Comparison of ENCODE assay signal across 8 cellular contexts in the genomic region with DNA sequence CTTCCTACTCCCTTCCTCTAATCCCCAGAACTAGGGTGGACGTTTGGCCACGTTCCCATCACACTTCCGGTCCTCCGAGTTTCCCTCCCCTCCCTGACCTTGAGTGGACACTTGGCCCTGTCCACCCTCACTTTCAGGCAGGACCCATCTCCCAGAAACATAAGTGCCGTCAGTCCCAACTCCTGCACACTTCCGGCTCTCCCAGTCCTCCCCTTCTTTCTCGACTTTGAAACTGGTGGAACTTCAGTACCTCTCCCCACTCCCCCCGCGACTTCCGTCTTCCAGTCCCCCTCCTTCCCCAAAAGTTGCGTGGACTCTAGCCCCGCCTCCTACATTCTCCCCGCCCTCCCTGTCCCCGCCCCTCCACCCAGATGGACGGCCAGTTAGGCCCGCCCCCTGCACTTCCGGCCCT. TPM values are rescaled to one million over a fixed set of nuclear protein-coding genes. Genes with fewer than 3 reads are reported as not detected.
DNase-seq lines count a peak whose midpoint lies in the region; ATAC-seq and TF ChIP-seq lines count a peak whose summit lies in the region.

No MANE protein-coding gene starts in this region.

- H3K9ac ChIP-seq in neural cell (ENCODE audit: low read length): peak overlapping the region; percentile 96

- H3K4me2 ChIP-seq in neural cell (ENCODE audit: low read length): peak overlapping the region; percentile 78

- H3K4me1 ChIP-seq in A673 (ENCODE audit: insufficient read depth, low read length, poor library complexity, severe bottlenecking) (no peaks in the 10 kb centered on the region), upper lobe of left lung (peaks cover 0 to 11% (median 0%) of the 10 kb centered on the region in 4 donors)

- H4K20me1 ChIP-seq in neural cell (ENCODE audit: insufficient read depth): no peaks in the 10 kb centered on the region

- H3K27me3 ChIP-seq in A673 (replicated peaks; ENCODE audit: insufficient read depth, low read depth, low read length, poor library complexity): no peaks in the 10 kb centered on the region
- H3K27me3 ChIP-seq in neural cell (ENCODE audit: insufficient read depth, low read depth, low read length): no peaks in the 10 kb centered on the region
- no peaks in the 10 kb centered on the region for H3K27me3 ChIP-seq in upper lobe of left lung

- H2AFZ ChIP-seq in neural cell (ENCODE audit: low read depth, low read length): peak overlapping the region; percentile 94

- no peaks in the 10 kb centered on the region for H3F3A ChIP-seq in neural cell (ENCODE audit: insufficient read depth, low read length, poor library complexity, severe bottlenecking)

- POLR2A ChIA-PET in A673 (lab: Charles Lee; ENCODE audit: low non-redundant PET): no interaction called here

- peaks cover 62% of the 10 kb centered on the region for H3K9me3 ChIP-seq in A673 (ENCODE audit: low read depth, low read length, poor library complexity, severe bottlenecking)
- H3K9me3 ChIP-seq in neural cell (ENCODE audit: low read length): peaks cover 47% of the 10 kb centered on the region
- peaks cover 87 to 100% (median 93%) of the 10 kb centered on the region in 4 donors for H3K9me3 ChIP-seq in upper lobe of left lung

- CTCF ChIA-PET in A673 (lab: Charles Lee): no interaction called here

- in situ Hi-C loops in G401 (cut with HindIII; ENCODE audit: low sequenced_read_pairs): no loop called here

- peak; percentile 52 for ATAC-seq in GM21447 (IDR thresholded peaks at IDR 0.05; ENCODE audit: unreplicated experiment)
- peak in 1 of 2 donors; percentile 96 for ATAC-seq in upper lobe of left lung (ENCODE audit: low FRiP score in 2 of 2)

- intact Hi-C loops in A673 (cut with micrococcal nuclease; ENCODE audit: unreplicated experiment): no loop called here

- no peaks in the 10 kb centered on the region for H3K9me2 ChIP-seq in neural cell (ENCODE audit: insufficient read depth, low read length)

- 2 to 7% methylated on average over 16 to 17 of the region's 17 CpGs for WGBS in upper lobe of left lung, 2 donors

- TF ChIP-seq POLR2A in upper lobe of left lung (IDR thresholded peaks at IDR 0.05): no peak

- H3K27ac ChIP-seq in A673 (ENCODE audit: low read depth, low read length, poor library complexity, severe bottlenecking) (peak overlapping the region; percentile 98), neural cell (ENCODE audit: low read length) (peak overlapping the region; percentile 95), upper lobe of left lung (peak overlapping the region; percentile 94 to 100 (median 98))

- TF ChIP-seq CTCF in A673 (conservative IDR thresholded peaks at IDR 0.05; ENCODE audit: low read depth, low read length) (no peak), neural cell (IDR thresholded peaks at IDR 0.05; ENCODE audit: poor library complexity, severe bottlenecking) (no peak), upper lobe of left lung (IDR thresholded peaks at IDR 0.05) (no peak)

- no peak for TF ChIP-seq RAD21 in neural cell (conservative IDR thresholded peaks at IDR 0.05)

- TF ChIP-seq EP300 in neural cell (conservative IDR thresholded peaks at IDR 0.05; ENCODE audit: poor library complexity, severe bottlenecking) (no peak), upper lobe of left lung (IDR thresholded peaks at IDR 0.05) (no peak)

- DNase-seq in A673 (ENCODE audit: low spot score) (peak; percentile 90), T-helper 2 cell (peak in 4 of 5 experiments; percentile 63 to 92 (median 76)), dedifferentiated amniotic fluid mesenchymal stem cell (ENCODE audit: extremely low spot score) (peak; percentile 51), upper lobe of left lung (peak in 1 of 2 donors; percentile 93), G401 (ENCODE audit: low spot score) (no peak), NCI-H2081 treated with DMSO at 0.1 percent for 48 hours (lab: John Stamatoyannopoulos, UW) (no peak)

- H3K36me3 ChIP-seq in A673 (ENCODE audit: insufficient read depth, low read length, poor library complexity, severe bottlenecking) (peaks cover 23% of the 10 kb centered on the region), neural cell (ENCODE audit: insufficient read depth, low read length) (peaks cover 27% of the 10 kb centered on the region), upper lobe of left lung (peaks cover 19 to 38% (median 27%) of the 10 kb centered on the region in 4 donors)

- no TSS peak for BruUV-seq in A673 (replicated peaks; lab: Mats Ljungman, UMichigan)

- peaks cover 17% of the 10 kb centered on the region for H3K79me2 ChIP-seq in neural cell (replicated peaks; ENCODE audit: insufficient read depth, low read length)

- H3K4me3 ChIP-seq in A673 (ENCODE audit: low read depth, low read length, poor library complexity, severe bottlenecking): peak overlapping the region; percentile 69
- H3K4me3 ChIP-seq in neural cell (ENCODE audit: low read length): peak overlapping the region; percentile 97
- peak overlapping the region; percentile 57 to 90 (median 68) for H3K4me3 ChIP-seq in upper lobe of left lung

TF ChIP-seq in neural cell, 6 proteins besides CTCF, POLR2A, EP300 and RAD21:
- TF ChIP-seq EZH2 (IDR thresholded peaks at IDR 0.05; ENCODE audit: borderline replicate concordance, insufficient read depth, low read length, poor library complexity, severe bottlenecking): no peak
- TF ChIP-seq MXI1 (conservative IDR thresholded peaks at IDR 0.05; ENCODE audit: poor library complexity, severe bottlenecking): no peak
- no peak for TF ChIP-seq SMC3 (conservative IDR thresholded peaks at IDR 0.05; ENCODE audit: poor library complexity)
- no peak for TF ChIP-seq REST (IDR thresholded peaks at IDR 0.05; ENCODE audit: borderline replicate concordance)
- no peak for TF ChIP-seq POLR2AphosphoS5 (IDR thresholded peaks at IDR 0.05)
- TF ChIP-seq TAF1 (IDR thresholded peaks at IDR 0.05; ENCODE audit: low read depth): no peak

RNA-seq across cellular contexts. Expression of gene ZNF274, which starts 0.3 kb away (rescaled TPM):
- 25.0 and 27.4 TPM in 2 replicates for total RNA-seq in A673 (2021)
- 46.4 and 47.2 TPM in 2 replicates for polyA plus RNA-seq in neural cell
- 57.5 and 67.4 TPM in 2 replicates for polyA minus RNA-seq in neural cell
- 10 to 100 TPM; 19.0 to 63.9 (median 26.4) TPM for total RNA-seq in upper lobe of left lung
- 41.3 and 54.2 TPM in 2 replicates for total RNA-seq in G401 (2014; rRNA removed; shearing (Covaris generic))

RNA-seq across cellular contexts. Expression of gene ZNF329, which starts 32.0 kb away (rescaled TPM):
- 10.1 and 13.1 TPM in 2 replicates for total RNA-seq in A673 (2021)
- polyA plus RNA-seq in neural cell: 20.3 and 20.6 TPM in 2 replicates
- polyA minus RNA-seq in neural cell: 48.4 and 49.7 TPM in 2 replicates
- 10 to 100 TPM in 1 of 6 donors, 1 to 10 TPM in 5; 4.9 to 18.4 (median 7.1) TPM for total RNA-seq in upper lobe of left lung
- total RNA-seq in G401 (2014; rRNA removed; shearing (Covaris generic)): 14.5 and 16.9 TPM in 2 replicates

RNA-seq across cellular contexts. Expression of gene ZNF544, which starts 46.1 kb away (rescaled TPM):
- total RNA-seq in A673 (2021): 44.8 and 50.5 TPM in 2 replicates
- polyA plus RNA-seq in neural cell: 22.7 and 50.1 TPM in 2 replicates
- 32.6 and 35.1 TPM in 2 replicates for polyA minus RNA-seq in neural cell
- 10 to 100 TPM; 12.8 to 36.7 (median 20.8) TPM for total RNA-seq in upper lobe of left lung
- 51.5 and 64.3 TPM in 2 replicates for total RNA-seq in G401 (2014; rRNA removed; shearing (Covaris generic))

Comparison
In these comparisons a context has a peak if more than half of its experiments do, and no peak if none do; other contexts are left out.
1. DNase-seq: peak in A673 (single experiment), T-helper 2 cell (4 of 5) and dedifferentiated amniotic fluid mesenchymal stem cell (single experiment); none in G401 (single experiment) and NCI-H2081 treated with DMSO at 0.1 percent for 48 hours (single experiment).
2. Peak in every context shown above with its lines, with median percentiles within 50 percentile points of each other: H3K27ac ChIP-seq and H3K4me3 ChIP-seq.